21 cellular contexts compared by ENCODE assay signal in genomic region chr1:59379028-59379728, GRCh38.
DNase-seq lines count a peak whose midpoint lies in the region; FAIRE-seq and TF ChIP-seq lines count a peak whose summit lies in the region.
"Had no signal": no experiment of that assay in that cellular context is flagged by ENCODE, and none has a peak within 500 bp of the region (broad histone marks: within the 10 kb centered on the region; RNA-seq: fewer than 3 reads in every experiment).

No MANE protein-coding gene starts in this region.

- no CpG with 5 or more reads among the region's 1 CpG for WGBS in trophoblast cell (ENCODE audit: extremely low coverage, insufficient coverage, insufficient read length)

- no peak overlapping the region for H4K12ac ChIP-seq in trophoblast cell (ENCODE audit: low read depth, low read length)

- no peak overlapping the region for H3K18ac ChIP-seq in trophoblast cell (ENCODE audit: low read length)

- no peaks in the 10 kb centered on the region for H3K36me3 ChIP-seq in SJSA1
- H3K36me3 ChIP-seq in trophoblast cell (ENCODE audit: control insufficient read depth in 1 of 2, insufficient read depth in 2 of 2, low read length in 2 of 2), result no peaks in the 10 kb centered on the region
- no peaks in the 10 kb centered on the region for H3K36me3 ChIP-seq in right atrium auricular region
- H3K36me3 ChIP-seq: SJCRH30 had no signal

- no peak overlapping the region for H3K23ac ChIP-seq in trophoblast cell (ENCODE audit: low read length)

- H3K9me3 ChIP-seq in SJSA1 (replicated peaks), result no peaks in the 10 kb centered on the region
- H3K9me3 ChIP-seq in trophoblast cell (ENCODE audit: insufficient read depth, low read depth, low read length), result no peaks in the 10 kb centered on the region
- H3K9me3 ChIP-seq in right atrium auricular region, result no peaks in the 10 kb centered on the region

- no peak overlapping the region for H2BK12ac ChIP-seq in trophoblast cell (ENCODE audit: low read length)

- DNase-seq in GM18507 (ENCODE audit: extremely low spot score, insufficient read length, low read depth), result no peak
- DNase-seq in SJSA1 (ENCODE audit: low read depth in 1 of 2, low spot score in 2 of 2), result no peak
- peak; percentile 59 for DNase-seq in fibroblast of gingiva (ENCODE audit: low read depth)
- DNase-seq in trophoblast cell, result peak; percentile 4 to 65
- no peak for DNase-seq in activated CD8-positive, alpha-beta memory T cell treated with anti-CD3 and anti-CD28 coated beads, Interleukin-2, amount 50 U/mL, for 48 hours
- DNase-seq in right atrium auricular region (ENCODE audit: low spot score), result no peak
- no peak for DNase-seq in epidermal melanocyte (ENCODE audit: insufficient read length, low spot score)
- DNase-seq: GOT3; MV-4-11; NCI-H2107; NCI-H226; NCI-H69; NK-92 treated with Interleukin-12 subunit alpha and Interleukin-12 subunit beta, amount 100 ng/mL, for 24 hours; OCI-M1; SJCRH30 had no signal

- peaks cover 7% of the 10 kb centered on the region for H3K79me1 ChIP-seq in trophoblast cell (ENCODE audit: low read length)

- H3K9ac ChIP-seq in trophoblast cell (ENCODE audit: low read length), result no peak overlapping the region
- H3K9ac ChIP-seq: BLaER1 treated with 17β-estradiol and CSF1 and Interleukin-3, amounts not matched to agents 10 nM and 100 nM had no signal

- no peak overlapping the region for H3K4me3 ChIP-seq in SJSA1
- H3K4me3 ChIP-seq in trophoblast cell (ENCODE audit: low read depth, low read length), result no peak overlapping the region
- no peak overlapping the region for H3K4me3 ChIP-seq in right atrium auricular region
- H3K4me3 ChIP-seq: BLaER1 treated with 17β-estradiol and CSF1 and Interleukin-3, amounts not matched to agents 10 nM and 100 nM; SJCRH30 had no signal

- H4K91ac ChIP-seq in trophoblast cell (ENCODE audit: low read depth, low read length), result no peak overlapping the region

- TF ChIP-seq CTCF in right atrium auricular region (IDR thresholded peaks at IDR 0.05), result no peak

- H2BK120ac ChIP-seq in trophoblast cell (ENCODE audit: insufficient read depth, low read length, poor library complexity), result no peak overlapping the region

- H2AFZ ChIP-seq in trophoblast cell (ENCODE audit: insufficient read depth, low read length, poor library complexity), result no peak overlapping the region

- no peak overlapping the region for H3K14ac ChIP-seq in trophoblast cell (ENCODE audit: low read length)

- H2BK5ac ChIP-seq in trophoblast cell (ENCODE audit: low read depth, low read length, poor library complexity), result no peak overlapping the region

- H4K8ac ChIP-seq in trophoblast cell (ENCODE audit: low read depth, low read length), result no peak overlapping the region

- H3K79me2 ChIP-seq in trophoblast cell (ENCODE audit: control insufficient read depth, insufficient read depth, low read length, poor library complexity), result no peaks in the 10 kb centered on the region

- H3K27me3 ChIP-seq in SJSA1 (replicated peaks) (no peaks in the 10 kb centered on the region), trophoblast cell (ENCODE audit: insufficient read depth, low read length) (no peaks in the 10 kb centered on the region), right atrium auricular region (no peaks in the 10 kb centered on the region)
- H3K27me3 ChIP-seq: BLaER1 treated with 17β-estradiol and CSF1 and Interleukin-3, amounts not matched to agents 10 nM and 100 nM; SJCRH30 had no signal

- no peak overlapping the region for H3K4ac ChIP-seq in trophoblast cell (ENCODE audit: low read depth, low read length)

- FAIRE-seq in GM18507 (lab: Jason Lieb, UNC), result peak; percentile 15
- FAIRE-seq: G401.6, GM12891, GM19239, HTR-8/SVneo had no signal

- H3K27ac ChIP-seq in SJSA1 (peak overlapping the region; percentile 30; the same call in 1 of the 2 replicates), trophoblast cell (ENCODE audit: low read depth, low read length) (no peak overlapping the region), right atrium auricular region (no peak overlapping the region)
- H3K27ac ChIP-seq: BLaER1 treated with 17β-estradiol and CSF1 and Interleukin-3, amounts not matched to agents 10 nM and 100 nM; RWPE1; SJCRH30 had no signal

- H3K4me2 ChIP-seq in trophoblast cell (ENCODE audit: low read length), result no peak overlapping the region
- H3K4me2 ChIP-seq: BLaER1 treated with 17β-estradiol and CSF1 and Interleukin-3, amounts not matched to agents 10 nM and 100 nM had no signal

- H3K4me1 ChIP-seq in SJSA1 (replicated peaks), result peaks cover 19% of the 10 kb centered on the region
- peaks cover 2 to 4% of the 10 kb centered on the region in 2 experiments for H3K4me1 ChIP-seq in trophoblast cell (ENCODE audit: control insufficient read depth in 1 of 2, insufficient read depth in 2 of 2, low read length in 2 of 2)
- no peaks in the 10 kb centered on the region for H3K4me1 ChIP-seq in right atrium auricular region

- H2AK5ac ChIP-seq in trophoblast cell (ENCODE audit: low read length), result no peak overlapping the region

Comparison
In these comparisons a context has a peak if more than half of its experiments do, and no peak if none do; other contexts are left out.
1. DNase-seq: peak in fibroblast of gingiva (single experiment) and trophoblast cell (2 of 2); none in GM18507 (single experiment), SJSA1 (0 of 2), activated CD8-positive, alpha-beta memory T cell treated with anti-CD3 and anti-CD28 coated beads, Interleukin-2, amount 50 U/mL, for 48 hours (single experiment), right atrium auricular region (single experiment) and epidermal melanocyte (single experiment).